ENCODE assay signal across 8 cellular contexts in genomic region chr2:148020036-148020357, GRCh38. TPM values are rescaled to one million over a fixed set of nuclear protein-coding genes. Genes with fewer than 3 reads are reported as not detected.
DNase-seq lines count a peak whose midpoint lies in the region; ATAC-seq lines count a peak whose summit lies in the region.

No MANE protein-coding gene starts in this region.

- H3K27ac Mint-ChIP-seq in activated T-helper 17 cell treated with anti-CD3 and anti-CD28 coated beads, Interleukin-2, amount 50 U/mL, for 72 hours: peak overlapping the region; percentile 85
- peak overlapping the region; percentile 97 for H3K27ac Mint-ChIP-seq in stimulated activated naive CD8-positive, alpha-beta T cell treated with anti-CD3 and anti-CD28 coated beads, Interleukin-15, amount 100 ng/mL, for 72 hours

- peak overlapping the region; percentile 88 for H3K4me3 Mint-ChIP-seq in activated T-helper 17 cell treated with anti-CD3 and anti-CD28 coated beads, Interleukin-2, amount 50 U/mL, for 72 hours
- peak overlapping the region; percentile 99 to 100 for H3K4me3 Mint-ChIP-seq in stimulated activated naive CD8-positive, alpha-beta T cell treated with anti-CD3 and anti-CD28 coated beads, Interleukin-15, amount 100 ng/mL, for 72 hours

- no peaks in the 10 kb centered on the region for H3K27me3 Mint-ChIP-seq in activated T-helper 17 cell treated with anti-CD3 and anti-CD28 coated beads, Interleukin-2, amount 50 U/mL, for 72 hours
- no peaks in the 10 kb centered on the region for H3K27me3 Mint-ChIP-seq in stimulated activated naive CD8-positive, alpha-beta T cell treated with anti-CD3 and anti-CD28 coated beads, Interleukin-15, amount 100 ng/mL, for 72 hours

- no peaks in the 10 kb centered on the region for H3K9me3 Mint-ChIP-seq in activated T-helper 17 cell treated with anti-CD3 and anti-CD28 coated beads, Interleukin-2, amount 50 U/mL, for 72 hours
- H3K9me3 Mint-ChIP-seq in stimulated activated naive CD8-positive, alpha-beta T cell treated with anti-CD3 and anti-CD28 coated beads, Interleukin-15, amount 100 ng/mL, for 72 hours: no peaks in the 10 kb centered on the region

- ATAC-seq in HG03159 (IDR thresholded peaks at IDR 0.05; ENCODE audit: unreplicated experiment) (peak; percentile 31), HG02610 (IDR thresholded peaks at IDR 0.05; ENCODE audit: unreplicated experiment) (no peak), GM21723 (IDR thresholded peaks at IDR 0.05; ENCODE audit: unreplicated experiment) (no peak)
- ATAC-seq in activated T-helper 17 cell treated with anti-CD3 and anti-CD28 coated beads, Interleukin-2, amount 50 U/mL, for 72 hours (replicated peaks): no peak
- ATAC-seq in stimulated activated naive CD8-positive, alpha-beta T cell treated with anti-CD3 and anti-CD28 coated beads, Interleukin-15, amount 100 ng/mL, for 72 hours: no peak

- H3K4me1 Mint-ChIP-seq in activated T-helper 17 cell treated with anti-CD3 and anti-CD28 coated beads, Interleukin-2, amount 50 U/mL, for 72 hours: peaks cover 24% of the 10 kb centered on the region
- peaks cover 46% of the 10 kb centered on the region for H3K4me1 Mint-ChIP-seq in stimulated activated naive CD8-positive, alpha-beta T cell treated with anti-CD3 and anti-CD28 coated beads, Interleukin-15, amount 100 ng/mL, for 72 hours

- peak overlapping the region; percentile 97 for H3K4me3 ChIP-seq in iPS-11a (ENCODE audit: low read depth, low read length)

- DNase-seq in DMS79 treated with DMSO at 0.1 percent for 48 hours (lab: John Stamatoyannopoulos, UW) (peak; percentile 55), HPDE6-E6E7 (ENCODE audit: extremely low spot score) (no peak)
- peak in 1 of 2 donors; percentile 11 for DNase-seq in stimulated activated naive CD8-positive, alpha-beta T cell treated with anti-CD3 and anti-CD28 coated beads, Interleukin-15, amount 100 ng/mL, for 72 hours

- H3K36me3 Mint-ChIP-seq in activated T-helper 17 cell treated with anti-CD3 and anti-CD28 coated beads, Interleukin-2, amount 50 U/mL, for 72 hours (ENCODE audit: low read depth): peaks cover 10% of the 10 kb centered on the region

RNA-seq across cellular contexts. Expression of gene ORC4, which starts 0.5 kb away (rescaled TPM):
- total RNA-seq in activated T-helper 17 cell treated with anti-CD3 and anti-CD28 coated beads, Interleukin-2, amount 50 U/mL, for 72 hours: 10 to 100 TPM; 31.9 to 32.4 TPM

RNA-seq across cellular contexts. Expression of gene MBD5, which starts 0.9 kb away (rescaled TPM):
- total RNA-seq in activated T-helper 17 cell treated with anti-CD3 and anti-CD28 coated beads, Interleukin-2, amount 50 U/mL, for 72 hours: 10 to 100 TPM; 33.5 to 55.7 TPM
